12 cellular contexts compared by ENCODE assay signal in genomic region chr10:62063795-62064472, GRCh38.
DNase-seq lines count a peak whose midpoint lies in the region; ATAC-seq and TF ChIP-seq lines count a peak whose summit lies in the region.
"Had no signal": no experiment of that assay in that cellular context is flagged by ENCODE, and none has a peak within 500 bp of the region (broad histone marks: within the 10 kb centered on the region; RNA-seq: fewer than 3 reads in every experiment).

No MANE protein-coding gene starts in this region.

- peaks cover 0 to 33% (median 6%) of the 10 kb centered on the region in 4 donors for H3K36me3 ChIP-seq in upper lobe of left lung

- no peak for TF ChIP-seq CTCF in upper lobe of left lung (IDR thresholded peaks at IDR 0.05)

- peaks cover 23 to 43% (median 32%) of the 10 kb centered on the region in 4 donors for H3K4me1 ChIP-seq in upper lobe of left lung

- ATAC-seq in upper lobe of left lung (ENCODE audit: low FRiP score in 2 of 2) = peak in 1 of 2 donors; percentile 80
- ATAC-seq in HG03571 (IDR thresholded peaks at IDR 0.05; ENCODE audit: unreplicated experiment) = no peak
- no peak for ATAC-seq in GM21447 (IDR thresholded peaks at IDR 0.05; ENCODE audit: unreplicated experiment)
- no peak for ATAC-seq in GM21367 (IDR thresholded peaks at IDR 0.05; ENCODE audit: unreplicated experiment)

- no peak for DNase-seq in activated naive CD4-positive, alpha-beta T cell (lab: John Stamatoyannopoulos, UW)
- DNase-seq in midbrain (lab: John Stamatoyannopoulos, UW) (peak; percentile 39), upper lobe of left lung (no peak)
- DNase-seq: activated T-cell treated with anti-CD3 and anti-CD28 coated beads, Interleukin-2, amount 50 U/mL, for 4 hours; foreskin melanocyte had no signal

- H3K27ac Mint-ChIP-seq in activated naive CD4-positive, alpha-beta T cell treated with anti-CD3 and anti-CD28 coated beads, Interleukin-2, amount 50 U/mL, for 24 hours = peak overlapping the region; percentile 55

- H3K27ac ChIP-seq in cingulate gyrus (ENCODE audit: low read depth, low read length) (peak overlapping the region; percentile 41), upper lobe of left lung (peak overlapping the region; percentile 30 to 65 (median 58))

- H3K9me3 ChIP-seq in upper lobe of left lung = no peaks in the 10 kb centered on the region

- peaks cover 53% of the 10 kb centered on the region for H3K36me3 Mint-ChIP-seq in activated naive CD4-positive, alpha-beta T cell treated with anti-CD3 and anti-CD28 coated beads, Interleukin-2, amount 50 U/mL, for 24 hours

- H3K4me3 Mint-ChIP-seq in activated naive CD4-positive, alpha-beta T cell treated with anti-CD3 and anti-CD28 coated beads, Interleukin-2, amount 50 U/mL, for 24 hours = peak overlapping the region; percentile 15
- H3K4me3 Mint-ChIP-seq: activated T-cell treated with anti-CD3 and anti-CD28 coated beads, Interleukin-2, amount 50 U/mL, for 4 hours; neural crest cell had no signal

- H3K4me1 Mint-ChIP-seq in activated naive CD4-positive, alpha-beta T cell treated with anti-CD3 and anti-CD28 coated beads, Interleukin-2, amount 50 U/mL, for 24 hours = peaks cover 73% of the 10 kb centered on the region

- WGBS in upper lobe of left lung, 2 donors = 68 to 76% methylated on average over 3 of the region's 3 CpGs

- no peak for TF ChIP-seq POLR2A in upper lobe of left lung (IDR thresholded peaks at IDR 0.05)

- peak in 2 of 4 donors; percentile 47 to 60 for TF ChIP-seq EP300 in upper lobe of left lung (IDR thresholded peaks at IDR 0.05)

- H3K27me3 ChIP-seq in upper lobe of left lung = no peaks in the 10 kb centered on the region
- H3K27me3 ChIP-seq: BLaER1 treated with 17β-estradiol and CSF1 and Interleukin-3, amounts not matched to agents 10 nM and 100 nM had no signal

- no peak overlapping the region for H3K4me3 ChIP-seq in upper lobe of left lung
- H3K4me3 ChIP-seq: BLaER1 treated with 17β-estradiol and CSF1 and Interleukin-3, amounts not matched to agents 10 nM and 100 nM had no signal

- H3K27me3 Mint-ChIP-seq in activated naive CD4-positive, alpha-beta T cell treated with anti-CD3 and anti-CD28 coated beads, Interleukin-2, amount 50 U/mL, for 24 hours = no peaks in the 10 kb centered on the region

- peaks cover 10% of the 10 kb centered on the region for H3K9me3 Mint-ChIP-seq in activated naive CD4-positive, alpha-beta T cell treated with anti-CD3 and anti-CD28 coated beads, Interleukin-2, amount 50 U/mL, for 24 hours
- H3K9me3 Mint-ChIP-seq: activated T-cell treated with anti-CD3 and anti-CD28 coated beads, Interleukin-2, amount 50 U/mL, for 4 hours had no signal
